ENCODE assay signal across 11 cellular contexts in genomic region chr22:39723899-39724351, GRCh38.
DNase-seq lines count a peak whose midpoint lies in the region; TF ChIP-seq lines count a peak whose summit lies in the region.
"Had no signal": no experiment of that assay in that cellular context is flagged by ENCODE, and none has a peak within 500 bp of the region (broad histone marks: within the 10 kb centered on the region; RNA-seq: fewer than 3 reads in every experiment).

No MANE protein-coding gene starts in this region.

- H3K27me3 ChIP-seq in mammary epithelial cell (ENCODE audit: insufficient read depth, low read length) (peaks cover 2% of the 10 kb centered on the region), neuronal stem cell (ENCODE audit: control insufficient read depth in 3 of 3, insufficient read depth in 3 of 3, low read depth in 1 of 3, low read length in 3 of 3) (peaks cover 0 to 14% (median 0%) of the 10 kb centered on the region in 3 experiments), spleen (replicated peaks in 1 of 7) (peaks cover 0 to 37% (median 0%) of the 10 kb centered on the region in 7 donors)

- no peak overlapping the region for H3K4me2 ChIP-seq in mammary epithelial cell (ENCODE audit: insufficient read depth, low read depth, low read length)
- no peak overlapping the region for H3K4me2 ChIP-seq in neuronal stem cell (ENCODE audit: insufficient read depth, low read length, poor library complexity, severe bottlenecking)

- no peak overlapping the region for H4K8ac ChIP-seq in neuronal stem cell (ENCODE audit: low read depth, low read length)

- H2BK120ac ChIP-seq in neuronal stem cell (ENCODE audit: low read depth, low read length): no peak overlapping the region

- no peak overlapping the region for H2BK5ac ChIP-seq in neuronal stem cell (ENCODE audit: low read length)

- in situ Hi-C loops in mammary epithelial cell (cut with MboI; ENCODE audit: low sequenced_read_pairs in 2 of 2): no loop called here

- TF ChIP-seq POLR2A in NB4 (IDR thresholded peaks at IDR 0.05; ENCODE audit: extremely low read depth, insufficient read length): no peak
- no peak for TF ChIP-seq POLR2A in spleen (IDR thresholded peaks at IDR 0.05)

- H3K9me3 ChIP-seq in mammary epithelial cell (replicated peaks; ENCODE audit: insufficient read depth, low read length): no peaks in the 10 kb centered on the region
- H3K9me3 ChIP-seq in neuronal stem cell (replicated peaks in 1 of 2; ENCODE audit: control insufficient read depth in 2 of 2, insufficient read depth in 1 of 2, low read depth in 1 of 2, low read length in 2 of 2): no peaks in the 10 kb centered on the region
- no peaks in the 10 kb centered on the region for H3K9me3 ChIP-seq in spleen

- no peaks in the 10 kb centered on the region for H3K79me2 ChIP-seq in mammary epithelial cell (ENCODE audit: insufficient read depth, low read length)

- no peak overlapping the region for H2AFZ ChIP-seq in mammary epithelial cell (ENCODE audit: low read depth, low read length)
- no peak overlapping the region for H2AFZ ChIP-seq in neuronal stem cell (ENCODE audit: low read length)

- dilution Hi-C loops in mammary epithelial cell (cut with HindIII; ENCODE audit: low sequenced_read_pairs): loop anchor here (5.0 kb wide), 1 partner anchor 82 kb away; no protein-coding TSS in a partner anchor

- H3K4me3 ChIP-seq in NB4 (ENCODE audit: low read depth, low read length) (no peak overlapping the region), mammary epithelial cell (replicated peaks in 1 of 3; ENCODE audit: insufficient read depth in 1 of 3, low read depth in 2 of 3, low read length in 3 of 3) (no peak overlapping the region), neuronal stem cell (ENCODE audit: low read length in 2 of 2) (no peak overlapping the region), spleen (no peak overlapping the region)

- intact Hi-C loops in mammary epithelial cell (cut with micrococcal nuclease) (no loop called here), spleen (cut with DNase I; ENCODE audit: low total_unique reads) (no loop called here)

- peak overlapping the region; percentile 72 for H3K18ac ChIP-seq in neuronal stem cell (ENCODE audit: low read length)

- no peak overlapping the region for H4K91ac ChIP-seq in neuronal stem cell (ENCODE audit: low read depth, low read length, poor library complexity)

- 36% methylated on average over 2 of the region's 3 CpGs for WGBS in mammary epithelial cell (ENCODE audit: low coverage, missing lambda C conversion rate)
- no CpG with 5 or more reads among the region's 3 CpGs for WGBS in neuronal stem cell (ENCODE audit: extremely low coverage in 2 of 2, insufficient read length in 2 of 2, insufficient replicate concordance in 1 of 2), 2 donors
- 75 to 87% (median 83%) methylated on average over 2 to 3 of the region's 3 CpGs for WGBS in spleen, 5 donors

- H3K4ac ChIP-seq in neuronal stem cell (ENCODE audit: low read length): no peak overlapping the region

- no peaks in the 10 kb centered on the region for H3K79me1 ChIP-seq in neuronal stem cell (ENCODE audit: low read depth, low read length)

- CTCF ChIA-PET in mammary epithelial cell (lab: Charles Lee; ENCODE audit: low non-redundant PET): no interaction called here

- H3K9ac ChIP-seq in mammary epithelial cell (ENCODE audit: insufficient read depth, low read length) (no peak overlapping the region), neuronal stem cell (ENCODE audit: low read depth, low read length, poor library complexity) (no peak overlapping the region)

- no peak overlapping the region for H2BK15ac ChIP-seq in neuronal stem cell (ENCODE audit: low read length)

- H2BK12ac ChIP-seq in neuronal stem cell (ENCODE audit: low read length): no peak overlapping the region

- peak overlapping the region; percentile 27 for H3K23ac ChIP-seq in neuronal stem cell (ENCODE audit: low read depth, low read length, poor library complexity)

- no peaks in the 10 kb centered on the region for H4K20me1 ChIP-seq in mammary epithelial cell (ENCODE audit: insufficient read depth, low read length)

- no peaks in the 10 kb centered on the region for H3K4me1 ChIP-seq in mammary epithelial cell (ENCODE audit: insufficient read depth, low read length)
- peaks cover 3 to 16% of the 10 kb centered on the region in 2 donors for H3K4me1 ChIP-seq in neuronal stem cell (ENCODE audit: control insufficient read depth in 2 of 2, insufficient read depth in 1 of 2, low read depth in 1 of 2, low read length in 2 of 2)
- H3K4me1 ChIP-seq in spleen: no peaks in the 10 kb centered on the region

- H3K36me3 ChIP-seq in mammary epithelial cell (ENCODE audit: insufficient read depth, low read length): no peaks in the 10 kb centered on the region
- H3K36me3 ChIP-seq in neuronal stem cell (replicated peaks in 1 of 2; ENCODE audit: control insufficient read depth in 2 of 2, insufficient read depth in 2 of 2, low read length in 2 of 2): no peaks in the 10 kb centered on the region
- no peaks in the 10 kb centered on the region for H3K36me3 ChIP-seq in spleen

- H3K27ac ChIP-seq in mammary epithelial cell (ENCODE audit: insufficient read depth, low read depth, low read length) (no peak overlapping the region), neuronal stem cell (replicated peaks; ENCODE audit: low read length) (no peak overlapping the region), spleen (no peak overlapping the region)

- H2AK5ac ChIP-seq in neuronal stem cell (ENCODE audit: low read depth, low read length): peak overlapping the region; percentile 11

- BruUV-seq in mammary epithelial cell (replicated peaks; lab: Mats Ljungman, UMichigan): no TSS peak

- DNase-seq in ELR (ENCODE audit: low read depth) (peak; percentile 39), NB4 (ENCODE audit: low read depth) (peak; percentile 12), mammary epithelial cell (peak; percentile 16), neuronal stem cell (ENCODE audit: low spot score) (no peak), COR-L47 (lab: John Stamatoyannopoulos, UW) (no peak), middle frontal gyrus (ENCODE audit: extremely low spot score, low spot score) (no peak), spleen (no peak), NCI-H2227 (lab: John Stamatoyannopoulos, UW; ENCODE audit: unreplicated experiment) (no peak)
- DNase-seq: CD8-positive, alpha-beta T cell; stimulated activated CD4-positive, alpha-beta T cell treated with anti-CD3 and anti-CD28 coated beads, Interleukin-4, amount 100 ng/mL, for 24 hours; T-helper 2 cell had no signal

- no peak for TF ChIP-seq CTCF in NB4 (IDR thresholded peaks at IDR 0.05; ENCODE audit: low read depth, low read length)
- no peak for TF ChIP-seq CTCF in mammary epithelial cell (conservative IDR thresholded peaks at IDR 0.05 in 1 of 2, IDR thresholded peaks at IDR 0.05 in 1 of 2; ENCODE audit: extremely low read depth in 1 of 2, insufficient read depth in 1 of 2, low read depth in 1 of 2, low read length in 2 of 2)
- no peak for TF ChIP-seq CTCF in spleen (IDR thresholded peaks at IDR 0.05 in 8 of 11, conservative IDR thresholded peaks at IDR 0.05 in 3 of 11)

- H3K14ac ChIP-seq in neuronal stem cell (ENCODE audit: low read length): peak overlapping the region; percentile 25

Comparison
In these comparisons a context has a peak if more than half of its experiments do, and no peak if none do; other contexts are left out.
1. DNase-seq: peak in ELR (single experiment), NB4 (single experiment) and mammary epithelial cell (single experiment); none in neuronal stem cell (single experiment), COR-L47 (single experiment), middle frontal gyrus (single experiment), spleen (single experiment) and NCI-H2227 (single experiment).